ENCODE assay signal across 16 cellular contexts in genomic region chr19:10615429-10616023, GRCh38. TPM values are rescaled to one million over a fixed set of nuclear protein-coding genes. Genes with fewer than 3 reads are reported as not detected.
DNase-seq lines count a peak whose midpoint lies in the region; ATAC-seq, FAIRE-seq and TF ChIP-seq lines count a peak whose summit lies in the region.
"Had no signal": no experiment of that assay in that cellular context is flagged by ENCODE, and none has a peak within 500 bp of the region (broad histone marks: within the 10 kb centered on the region; RNA-seq: fewer than 3 reads in every experiment).

No MANE protein-coding gene starts in this region.

- TF ChIP-seq CTCF in HepG2 (CRISPR knock-in tag; IDR thresholded peaks at IDR 0.05), result no peak

- no peaks in the 10 kb centered on the region for H3K4me1 ChIP-seq in HepG2 (ENCODE audit: insufficient read depth, low read length)
- peaks cover 15% of the 10 kb centered on the region for H3K4me1 ChIP-seq in mesenchymal stem cell (ENCODE audit: control insufficient read depth, insufficient read depth, low read depth, low read length)
- H3K4me1 ChIP-seq: A549 had no signal

- in situ Hi-C loops in HepG2 (cut with HindIII; ENCODE audit: extremely low pct_ligation_motif_present, low pct_unique_long_range_greater_than_20kb), result no loop called here

- no peaks in the 10 kb centered on the region for H3K9me3 ChIP-seq in T-helper 17 cell (ENCODE audit: control insufficient read depth, low read length, poor library complexity, severe bottlenecking)
- no peaks in the 10 kb centered on the region for H3K9me3 ChIP-seq in HepG2 (ENCODE audit: low read length)
- no peaks in the 10 kb centered on the region for H3K9me3 ChIP-seq in mesenchymal stem cell (ENCODE audit: control insufficient read depth, low read length)
- H3K9me3 ChIP-seq: A549, Caco-2, esophagus muscularis mucosa, heart right ventricle, mucosa of descending colon had no signal

- DNase-seq in activated CD4-positive, alpha-beta T cell treated with anti-CD3 and anti-CD28 coated beads, Interleukin-2, amount 10 ng/mL, durations not matched to agents 7 days and 5 days, result no peak
- DNase-seq in activated CD4-positive, alpha-beta T cell treated with anti-CD3 and anti-CD28 coated beads, Interleukin-2, amount 50 U/mL, for 48 hours, result no peak
- DNase-seq in T-helper 17 cell (no peak), HepG2 (ENCODE audit: low spot score) (no peak), SHP77 treated with DMSO at 0.1 percent for 48 hours (lab: John Stamatoyannopoulos, UW) (no peak), LoVo (ENCODE audit: low spot score) (no peak), mesenchymal stem cell (no peak)
- DNase-seq in stimulated activated naive B cell treated with anti-CD40 and anti-IgM and Interleukin-4, amounts not matched to agents 10 μg/mL and 1 μg/mL and 100 μg/mL, for 72 hours, result no peak
- DNase-seq: activated CD8-positive, alpha-beta memory T cell treated with anti-CD3 and anti-CD28 coated beads, Interleukin-2, amount 50 U/mL, for 48 hours; Caco-2; heart right ventricle; mucosa of descending colon had no signal

- H2BK12ac ChIP-seq in mesenchymal stem cell (ENCODE audit: low read length in 2 of 2), result no peak overlapping the region

- no peak overlapping the region for H3K4ac ChIP-seq in mesenchymal stem cell (ENCODE audit: low read depth in 1 of 2, low read length in 2 of 2)

- H3K27ac ChIP-seq in HepG2 (ENCODE audit: extremely low read length, insufficient read depth, low read length) (no peak overlapping the region), mesenchymal stem cell (ENCODE audit: low read length, poor library complexity, severe bottlenecking) (no peak overlapping the region)
- H3K27ac ChIP-seq: A549, esophagus muscularis mucosa had no signal

- intact Hi-C loops in HepG2 (cut with micrococcal nuclease; ENCODE audit: unreplicated experiment), result no loop called here

- H2BK15ac ChIP-seq in mesenchymal stem cell (ENCODE audit: low read depth, poor library complexity, severe bottlenecking), result no peak overlapping the region

- WGBS in HepG2 (ENCODE audit: low lambda C conversion rate), result 72% methylated on average over 14 of the region's 14 CpGs
- 96% methylated on average over 14 of the region's 14 CpGs for WGBS in mesenchymal stem cell

- peaks cover 24% of the 10 kb centered on the region for H3K79me1 ChIP-seq in mesenchymal stem cell (replicated peaks; ENCODE audit: low read length, poor library complexity, severe bottlenecking)

- no peak overlapping the region for H3K18ac ChIP-seq in mesenchymal stem cell (ENCODE audit: low read depth in 1 of 2, low read length in 2 of 2)

- H2AFZ ChIP-seq in HepG2 (ENCODE audit: low read length), result no peak overlapping the region
- no peak overlapping the region for H2AFZ ChIP-seq in mesenchymal stem cell (ENCODE audit: low read depth, low read length)

- H2AK5ac ChIP-seq in mesenchymal stem cell (ENCODE audit: low read length, severe bottlenecking), result no peak overlapping the region

- no peak overlapping the region for H2BK5ac ChIP-seq in mesenchymal stem cell (ENCODE audit: low read depth, low read length, poor library complexity, severe bottlenecking)

- no peak overlapping the region for H2BK120ac ChIP-seq in mesenchymal stem cell (ENCODE audit: low read depth, low read length)

- TF ChIP-seq EP300 in HepG2 (IDR thresholded peaks at IDR 0.05; ENCODE audit: low read depth in 2 of 2, low read length in 2 of 2) (no peak), HepG2 (CRISPR knock-in tag; IDR thresholded peaks at IDR 0.05; ENCODE audit: borderline replicate concordance) (no peak)

- peaks cover 27% of the 10 kb centered on the region for H3K4me1 Mint-ChIP-seq in activated CD4-positive, alpha-beta T cell treated with anti-CD3 and anti-CD28 coated beads, Interleukin-2, amount 10 ng/mL, durations not matched to agents 7 days and 5 days
- H3K4me1 Mint-ChIP-seq in T-helper 17 cell, result peaks cover 20% of the 10 kb centered on the region
- peaks cover 15 to 68% of the 10 kb centered on the region in 2 donors for H3K4me1 Mint-ChIP-seq in stimulated activated naive B cell treated with anti-CD40 and anti-IgM and Interleukin-4, amounts not matched to agents 10 μg/mL and 1 μg/mL and 100 μg/mL, for 72 hours

- H3K4me2 ChIP-seq in HepG2 (ENCODE audit: low read depth, low read length) (no peak overlapping the region), mesenchymal stem cell (ENCODE audit: low read length, poor library complexity, severe bottlenecking) (no peak overlapping the region)
- H3K4me2 ChIP-seq: A549 had no signal

- POLR2A ChIA-PET in activated CD4-positive, alpha-beta T cell treated with anti-CD3 and anti-CD28 coated beads, Interleukin-2, amount 10 ng/mL, durations not matched to agents 7 days and 5 days (lab: Charles Lee), result no interaction called here
- POLR2A ChIA-PET in HepG2 (lab: Yijun Ruan, JAX), result no interaction called here

- H3K27me3 ChIP-seq in HepG2 (ENCODE audit: control insufficient read depth in 1 of 2, insufficient read depth in 2 of 2, low read length in 2 of 2) (no peaks in the 10 kb centered on the region; a peak in 1 of 5 replicates), mesenchymal stem cell (ENCODE audit: control insufficient read depth in 1 of 2, insufficient read depth in 1 of 2, low read length in 2 of 2) (no peaks in the 10 kb centered on the region)
- H3K27me3 ChIP-seq: esophagus muscularis mucosa, heart right ventricle had no signal

- H3K4me3 ChIP-seq in HepG2 (replicated peaks in 1 of 3; ENCODE audit: insufficient read depth in 1 of 3, low read depth in 2 of 3, low read length in 3 of 3) (no peak overlapping the region), mesenchymal stem cell (ENCODE audit: insufficient read depth in 1 of 2, low read depth in 1 of 2, low read length in 2 of 2) (no peak overlapping the region)
- H3K4me3 ChIP-seq: A549, coronary artery, esophagus muscularis mucosa, heart right ventricle, mucosa of descending colon had no signal

- TF ChIP-seq POLR2A in HepG2 (IDR thresholded peaks at IDR 0.05; ENCODE audit: insufficient read depth in 1 of 2, low read depth in 2 of 2, low read length in 2 of 2), result no peak

- no peaks in the 10 kb centered on the region for H4K20me1 ChIP-seq in HepG2 (ENCODE audit: insufficient read depth, low read length)

- no peaks in the 10 kb centered on the region for H3K9me3 Mint-ChIP-seq in activated CD4-positive, alpha-beta T cell treated with anti-CD3 and anti-CD28 coated beads, Interleukin-2, amount 10 ng/mL, durations not matched to agents 7 days and 5 days
- H3K9me3 Mint-ChIP-seq in stimulated activated naive B cell treated with anti-CD40 and anti-IgM and Interleukin-4, amounts not matched to agents 10 μg/mL and 1 μg/mL and 100 μg/mL, for 72 hours, result peaks cover 0 to 2% of the 10 kb centered on the region in 2 donors

- no peak overlapping the region for H3K9ac ChIP-seq in HepG2 (ENCODE audit: insufficient read depth, low read depth, low read length)
- H3K9ac ChIP-seq in mesenchymal stem cell (ENCODE audit: low read length), result no peak overlapping the region

- peak overlapping the region; percentile 82 for H3K27ac Mint-ChIP-seq in activated CD4-positive, alpha-beta T cell treated with anti-CD3 and anti-CD28 coated beads, Interleukin-2, amount 10 ng/mL, durations not matched to agents 7 days and 5 days
- H3K27ac Mint-ChIP-seq in T-helper 17 cell, result peak overlapping the region; percentile 81
- peak overlapping the region; percentile 88 for H3K27ac Mint-ChIP-seq in stimulated activated naive B cell treated with anti-CD40 and anti-IgM and Interleukin-4, amounts not matched to agents 10 μg/mL and 1 μg/mL and 100 μg/mL, for 72 hours

- no peak overlapping the region for H4K91ac ChIP-seq in mesenchymal stem cell (ENCODE audit: low read length)

- FAIRE-seq in HepG2 (lab: Jason Lieb, UNC), result no peak
- FAIRE-seq: A549 had no signal

- no peaks in the 10 kb centered on the region for H3K79me2 ChIP-seq in HepG2 (ENCODE audit: insufficient read depth, low read length)

- H3K27me3 Mint-ChIP-seq in activated CD4-positive, alpha-beta T cell treated with anti-CD3 and anti-CD28 coated beads, Interleukin-2, amount 10 ng/mL, durations not matched to agents 7 days and 5 days, result no peaks in the 10 kb centered on the region
- H3K27me3 Mint-ChIP-seq in T-helper 17 cell, result no peaks in the 10 kb centered on the region
- no peaks in the 10 kb centered on the region for H3K27me3 Mint-ChIP-seq in stimulated activated naive B cell treated with anti-CD40 and anti-IgM and Interleukin-4, amounts not matched to agents 10 μg/mL and 1 μg/mL and 100 μg/mL, for 72 hours

- H3K14ac ChIP-seq in mesenchymal stem cell (ENCODE audit: low read length in 2 of 2), result no peak overlapping the region

- ATAC-seq in T-helper 17 cell (no peak), HepG2 (no peak)
- ATAC-seq in stimulated activated naive B cell treated with anti-CD40 and anti-IgM and Interleukin-4, amounts not matched to agents 10 μg/mL and 1 μg/mL and 100 μg/mL, for 72 hours (replicated peaks), result no peak
- ATAC-seq: A549, mucosa of descending colon had no signal

- no peak overlapping the region for H4K8ac ChIP-seq in mesenchymal stem cell (ENCODE audit: low read length)

- CTCF ChIA-PET in activated CD4-positive, alpha-beta T cell treated with anti-CD3 and anti-CD28 coated beads, Interleukin-2, amount 10 ng/mL, durations not matched to agents 7 days and 5 days (lab: Charles Lee), result no interaction called here
- CTCF ChIA-PET in HepG2 (lab: Yijun Ruan, JAX; ENCODE audit: low intra/inter-chr PET ratio, low total read pairs), result no interaction called here

- BruUV-seq in HepG2 (replicated peaks; lab: Mats Ljungman, UMichigan), result no TSS peak

- H3K36me3 ChIP-seq in HepG2 (replicated peaks in 1 of 2; ENCODE audit: control insufficient read depth in 1 of 2, insufficient read depth in 2 of 2, low read length in 2 of 2) (no peaks in the 10 kb centered on the region), mesenchymal stem cell (ENCODE audit: control insufficient read depth in 1 of 2, insufficient read depth in 2 of 2, low read depth in 1 of 2, low read length in 2 of 2) (peaks cover 0 to 12% of the 10 kb centered on the region in 2 experiments)

- peaks cover 15% of the 10 kb centered on the region for H3K36me3 Mint-ChIP-seq in activated CD4-positive, alpha-beta T cell treated with anti-CD3 and anti-CD28 coated beads, Interleukin-2, amount 10 ng/mL, durations not matched to agents 7 days and 5 days (ENCODE audit: low read depth)
- H3K36me3 Mint-ChIP-seq in T-helper 17 cell (ENCODE audit: low read depth), result no peaks in the 10 kb centered on the region
- H3K36me3 Mint-ChIP-seq in stimulated activated naive B cell treated with anti-CD40 and anti-IgM and Interleukin-4, amounts not matched to agents 10 μg/mL and 1 μg/mL and 100 μg/mL, for 72 hours, result peaks cover 30 to 31% of the 10 kb centered on the region in 2 donors

- H3K23ac ChIP-seq in mesenchymal stem cell (ENCODE audit: low read length in 2 of 2), result no peak overlapping the region

- no peak for TF ChIP-seq RAD21 in HepG2 (CRISPR knock-in tag; IDR thresholded peaks at IDR 0.05)

- no peak overlapping the region for H3K4me3 Mint-ChIP-seq in activated CD4-positive, alpha-beta T cell treated with anti-CD3 and anti-CD28 coated beads, Interleukin-2, amount 10 ng/mL, durations not matched to agents 7 days and 5 days
- H3K4me3 Mint-ChIP-seq in T-helper 17 cell, result peak overlapping the region; percentile 81
- H3K4me3 Mint-ChIP-seq in stimulated activated naive B cell treated with anti-CD40 and anti-IgM and Interleukin-4, amounts not matched to agents 10 μg/mL and 1 μg/mL and 100 μg/mL, for 72 hours, result peak overlapping the region; percentile 11 to 45

RNA-seq across cellular contexts. Expression of gene SLC44A2, which starts 9.8 kb away (rescaled TPM):
- 100 to 1,000 TPM; 162 to 189 TPM for total RNA-seq in activated CD4-positive, alpha-beta T cell treated with anti-CD3 and anti-CD28 coated beads, Interleukin-2, amount 10 ng/mL, durations not matched to agents 7 days and 5 days
- total RNA-seq in T-helper 17 cell, result 100 to 1,000 TPM; 186 to 200 TPM
- total RNA-seq in HepG2 (2016; rRNA removed; fragmentation: Illumina TruSeq; extraction: Trizol), result 2.3 and 2.4 TPM in 2 replicates
- 1.2 and 2.2 TPM in 2 replicates for total RNA-seq in HepG2 (2016; cell fraction: cytosol; rRNA removed; fragmentation: Illumina TruSeq; extraction: Trizol; ENCODE audit: low read depth)
- 1.5 and 2.5 TPM in 2 replicates for total RNA-seq in HepG2 (2016; cell fraction: insoluble cytoplasmic fraction; rRNA removed; fragmentation: Illumina TruSeq; extraction: Trizol)
- total RNA-seq in HepG2 (2016; cell fraction: membrane; rRNA removed; fragmentation: Illumina TruSeq; extraction: Trizol), result 3.0 and 3.4 TPM in 2 replicates
- 3.2 and 3.4 TPM in 2 replicates for total RNA-seq in HepG2 (2016; cell fraction: nucleus; rRNA removed; fragmentation: Illumina TruSeq; extraction: Trizol)
- polyA plus RNA-seq in HepG2 (2011; rRNA removed), result 5.6 and 7.2 TPM in 2 replicates
- 5.4 and 5.7 TPM in 2 replicates for polyA plus RNA-seq in HepG2 (2011; cell fraction: cytosol; rRNA removed)
- polyA plus RNA-seq in HepG2 (2011; cell fraction: nucleus; rRNA removed), result 11.3 and 11.8 TPM in 2 replicates
- polyA plus RNA-seq in HepG2 (2012), result 5.9 and 8.2 TPM in 2 replicates
- 2.5 and 2.6 TPM in 2 replicates for polyA plus RNA-seq in HepG2 (2016; cell fraction: cytosol; fragmentation: Illumina TruSeq; extraction: Trizol; ENCODE audit: low read depth)
- 1.9 and 2.2 TPM in 2 replicates for polyA plus RNA-seq in HepG2 (2016; cell fraction: insoluble cytoplasmic fraction; fragmentation: Illumina TruSeq; extraction: Trizol; ENCODE audit: low read depth)
- 4.7 and 5.1 TPM in 2 replicates for polyA plus RNA-seq in HepG2 (2016; cell fraction: membrane; fragmentation: Illumina TruSeq; extraction: Trizol; ENCODE audit: low read depth)
- polyA plus RNA-seq in HepG2 (2016; cell fraction: nucleus; fragmentation: Illumina TruSeq; extraction: Trizol; ENCODE audit: insufficient read depth, low read depth), result 8.1 and 8.5 TPM in 2 replicates
- polyA minus RNA-seq in HepG2 (2011; rRNA and poly(A)+ RNA removed; ENCODE audit: low replicate concordance), result 13.9 and 134 TPM in 2 replicates
- polyA minus RNA-seq in HepG2 (2011; cell fraction: cytosol; rRNA and poly(A)+ RNA removed), result 5.3 and 8.4 TPM in 2 replicates
- 5.4 and 9.6 TPM in 2 replicates for polyA minus RNA-seq in HepG2 (2011; cell fraction: nucleus; rRNA and poly(A)+ RNA removed)
- 140 TPM for polyA plus RNA-seq in mesenchymal stem cell (2013, experiment 1 of 2)
- polyA plus RNA-seq in mesenchymal stem cell (2013, experiment 2 of 2), result 144 TPM

RNA-seq across cellular contexts. Expression of gene AP1M2, which starts 28.4 kb away (rescaled TPM):
- not detected for total RNA-seq in activated CD4-positive, alpha-beta T cell treated with anti-CD3 and anti-CD28 coated beads, Interleukin-2, amount 10 ng/mL, durations not matched to agents 7 days and 5 days
- total RNA-seq in T-helper 17 cell (1 to 10 TPM in 1 of 2 donors, not detected in 1; 2.0 TPM), HepG2 (2016; rRNA removed; fragmentation: Illumina TruSeq; extraction: Trizol) (76.8 and 82.9 TPM in 2 replicates)
- total RNA-seq in HepG2 (2016; cell fraction: cytosol; rRNA removed; fragmentation: Illumina TruSeq; extraction: Trizol; ENCODE audit: low read depth), result 118 and 125 TPM in 2 replicates
- total RNA-seq in HepG2 (2016; cell fraction: insoluble cytoplasmic fraction; rRNA removed; fragmentation: Illumina TruSeq; extraction: Trizol), result 76.9 and 81.0 TPM in 2 replicates
- 155 and 171 TPM in 2 replicates for total RNA-seq in HepG2 (2016; cell fraction: membrane; rRNA removed; fragmentation: Illumina TruSeq; extraction: Trizol)
- 20.9 and 33.5 TPM in 2 replicates for total RNA-seq in HepG2 (2016; cell fraction: nucleus; rRNA removed; fragmentation: Illumina TruSeq; extraction: Trizol)
- 6.3 and 11.0 TPM in 2 replicates for polyA plus RNA-seq in HepG2 (2011; rRNA removed)
- 9.9 and 10.4 TPM in 2 replicates for polyA plus RNA-seq in HepG2 (2011; cell fraction: cytosol; rRNA removed)
- polyA plus RNA-seq in HepG2 (2011; cell fraction: nucleus; rRNA removed), result 5.0 and 7.5 TPM in 2 replicates
- 15.7 and 24.8 TPM in 2 replicates for polyA plus RNA-seq in HepG2 (2012)
- 112 and 122 TPM in 2 replicates for polyA plus RNA-seq in HepG2 (2016; cell fraction: cytosol; fragmentation: Illumina TruSeq; extraction: Trizol; ENCODE audit: low read depth)
- polyA plus RNA-seq in HepG2 (2016; cell fraction: insoluble cytoplasmic fraction; fragmentation: Illumina TruSeq; extraction: Trizol; ENCODE audit: low read depth), result 68.0 and 75.6 TPM in 2 replicates
- 140 and 148 TPM in 2 replicates for polyA plus RNA-seq in HepG2 (2016; cell fraction: membrane; fragmentation: Illumina TruSeq; extraction: Trizol; ENCODE audit: low read depth)
- polyA plus RNA-seq in HepG2 (2016; cell fraction: nucleus; fragmentation: Illumina TruSeq; extraction: Trizol; ENCODE audit: insufficient read depth, low read depth), result 52.2 and 56.2 TPM in 2 replicates
- polyA minus RNA-seq in HepG2 (2011; rRNA and poly(A)+ RNA removed; ENCODE audit: low replicate concordance), result 5.0 and 16.3 TPM in 2 replicates
- 3.0 and 5.1 TPM in 2 replicates for polyA minus RNA-seq in HepG2 (2011; cell fraction: cytosol; rRNA and poly(A)+ RNA removed)
- polyA minus RNA-seq in HepG2 (2011; cell fraction: nucleus; rRNA and poly(A)+ RNA removed), result 1.2 and 3.2 TPM in 2 replicates
- polyA plus RNA-seq in mesenchymal stem cell (2013, experiment 1 of 2), result 1.3 TPM
- 2.3 TPM for polyA plus RNA-seq in mesenchymal stem cell (2013, experiment 2 of 2)
- total RNA-seq: esophagus muscularis mucosa, heart right ventricle, posterior vena cava had no signal
- polyA plus RNA-seq: heart right ventricle had no signal

RNA-seq across cellular contexts. Expression of gene ILF3, which starts 38.6 kb away (rescaled TPM):
- 100 to 1,000 TPM; 385 to 389 TPM for total RNA-seq in activated CD4-positive, alpha-beta T cell treated with anti-CD3 and anti-CD28 coated beads, Interleukin-2, amount 10 ng/mL, durations not matched to agents 7 days and 5 days
- total RNA-seq in T-helper 17 cell (100 to 1,000 TPM; 428 to 456 TPM), HepG2 (2016; rRNA removed; fragmentation: Illumina TruSeq; extraction: Trizol) (120 and 127 TPM in 2 replicates)
- 19.6 and 21.2 TPM in 2 replicates for total RNA-seq in HepG2 (2016; cell fraction: cytosol; rRNA removed; fragmentation: Illumina TruSeq; extraction: Trizol; ENCODE audit: low read depth)
- total RNA-seq in HepG2 (2016; cell fraction: insoluble cytoplasmic fraction; rRNA removed; fragmentation: Illumina TruSeq; extraction: Trizol), result 113 and 122 TPM in 2 replicates
- 63.1 and 64.0 TPM in 2 replicates for total RNA-seq in HepG2 (2016; cell fraction: membrane; rRNA removed; fragmentation: Illumina TruSeq; extraction: Trizol)
- total RNA-seq in HepG2 (2016; cell fraction: nucleus; rRNA removed; fragmentation: Illumina TruSeq; extraction: Trizol), result 133 and 160 TPM in 2 replicates
- 173 and 195 TPM in 2 replicates for polyA plus RNA-seq in HepG2 (2011; rRNA removed)
- polyA plus RNA-seq in HepG2 (2011; cell fraction: cytosol; rRNA removed), result 59.6 and 75.2 TPM in 2 replicates
- 588 and 668 TPM in 2 replicates for polyA plus RNA-seq in HepG2 (2011; cell fraction: nucleus; rRNA removed)
- polyA plus RNA-seq in HepG2 (2012), result 153 and 159 TPM in 2 replicates
- 18.4 and 19.6 TPM in 2 replicates for polyA plus RNA-seq in HepG2 (2016; cell fraction: cytosol; fragmentation: Illumina TruSeq; extraction: Trizol; ENCODE audit: low read depth)
- 178 and 216 TPM in 2 replicates for polyA plus RNA-seq in HepG2 (2016; cell fraction: insoluble cytoplasmic fraction; fragmentation: Illumina TruSeq; extraction: Trizol; ENCODE audit: low read depth)
- polyA plus RNA-seq in HepG2 (2016; cell fraction: membrane; fragmentation: Illumina TruSeq; extraction: Trizol; ENCODE audit: low read depth), result 54.0 and 61.1 TPM in 2 replicates
- 615 and 640 TPM in 2 replicates for polyA plus RNA-seq in HepG2 (2016; cell fraction: nucleus; fragmentation: Illumina TruSeq; extraction: Trizol; ENCODE audit: insufficient read depth, low read depth)
- 139 and 144 TPM in 2 replicates for polyA minus RNA-seq in HepG2 (2011; rRNA and poly(A)+ RNA removed; ENCODE audit: low replicate concordance)
- polyA minus RNA-seq in HepG2 (2011; cell fraction: cytosol; rRNA and poly(A)+ RNA removed), result 65.3 and 73.2 TPM in 2 replicates
- 154 and 157 TPM in 2 replicates for polyA minus RNA-seq in HepG2 (2011; cell fraction: nucleus; rRNA and poly(A)+ RNA removed)
- polyA plus RNA-seq in mesenchymal stem cell (2013, experiment 1 of 2), result 127 TPM
- 122 TPM for polyA plus RNA-seq in mesenchymal stem cell (2013, experiment 2 of 2)

RNA-seq across cellular contexts. Expression of gene CDKN2D, which starts 46.7 kb away (rescaled TPM):
- total RNA-seq in activated CD4-positive, alpha-beta T cell treated with anti-CD3 and anti-CD28 coated beads, Interleukin-2, amount 10 ng/mL, durations not matched to agents 7 days and 5 days, result 10 to 100 TPM; 78.6 to 88.9 TPM
- 10 to 100 TPM; 71.0 to 83.3 TPM for total RNA-seq in T-helper 17 cell
- total RNA-seq in HepG2 (2016; rRNA removed; fragmentation: Illumina TruSeq; extraction: Trizol), result 4.8 and 5.4 TPM in 2 replicates
- 4.1 and 5.0 TPM in 2 replicates for total RNA-seq in HepG2 (2016; cell fraction: cytosol; rRNA removed; fragmentation: Illumina TruSeq; extraction: Trizol; ENCODE audit: low read depth)
- 4.8 and 5.1 TPM in 2 replicates for total RNA-seq in HepG2 (2016; cell fraction: insoluble cytoplasmic fraction; rRNA removed; fragmentation: Illumina TruSeq; extraction: Trizol)
- total RNA-seq in HepG2 (2016; cell fraction: membrane; rRNA removed; fragmentation: Illumina TruSeq; extraction: Trizol), result 7.2 and 8.5 TPM in 2 replicates
- total RNA-seq in HepG2 (2016; cell fraction: nucleus; rRNA removed; fragmentation: Illumina TruSeq; extraction: Trizol), result 2.6 and 3.2 TPM in 2 replicates
- 8.0 and 8.6 TPM in 2 replicates for polyA plus RNA-seq in HepG2 (2011; rRNA removed)
- polyA plus RNA-seq in HepG2 (2011; cell fraction: cytosol; rRNA removed), result 9.2 and 13.0 TPM in 2 replicates
- 7.4 and 7.6 TPM in 2 replicates for polyA plus RNA-seq in HepG2 (2011; cell fraction: nucleus; rRNA removed)
- 2.5 and 6.6 TPM in 2 replicates for polyA plus RNA-seq in HepG2 (2012)
- polyA plus RNA-seq in HepG2 (2016; cell fraction: cytosol; fragmentation: Illumina TruSeq; extraction: Trizol; ENCODE audit: low read depth), result 6.2 and 7.7 TPM in 2 replicates
- 6.3 and 8.0 TPM in 2 replicates for polyA plus RNA-seq in HepG2 (2016; cell fraction: insoluble cytoplasmic fraction; fragmentation: Illumina TruSeq; extraction: Trizol; ENCODE audit: low read depth)
- polyA plus RNA-seq in HepG2 (2016; cell fraction: membrane; fragmentation: Illumina TruSeq; extraction: Trizol; ENCODE audit: low read depth), result 8.2 and 8.7 TPM in 2 replicates
- 11.5 and 12.4 TPM in 2 replicates for polyA plus RNA-seq in HepG2 (2016; cell fraction: nucleus; fragmentation: Illumina TruSeq; extraction: Trizol; ENCODE audit: insufficient read depth, low read depth)
- polyA minus RNA-seq in HepG2 (2011; rRNA and poly(A)+ RNA removed; ENCODE audit: low replicate concordance), result 7.8 and 7.9 TPM in 2 replicates
- polyA minus RNA-seq in HepG2 (2011; cell fraction: cytosol; rRNA and poly(A)+ RNA removed), result 1.8 and 2.3 TPM in 2 replicates
- 0.39 and 0.87 TPM in 2 replicates for polyA minus RNA-seq in HepG2 (2011; cell fraction: nucleus; rRNA and poly(A)+ RNA removed)
- polyA plus RNA-seq in mesenchymal stem cell (2013, experiment 1 of 2), result 6.9 TPM
- 6.6 TPM for polyA plus RNA-seq in mesenchymal stem cell (2013, experiment 2 of 2)

RNA-seq across cellular contexts. Expression of gene KRI1, which starts 49.7 kb away (rescaled TPM):
- total RNA-seq in activated CD4-positive, alpha-beta T cell treated with anti-CD3 and anti-CD28 coated beads, Interleukin-2, amount 10 ng/mL, durations not matched to agents 7 days and 5 days, result 10 to 100 TPM; 68.1 to 78.4 TPM
- total RNA-seq in T-helper 17 cell (10 to 100 TPM; 33.9 to 43.7 TPM), HepG2 (2016; rRNA removed; fragmentation: Illumina TruSeq; extraction: Trizol) (10.2 and 11.7 TPM in 2 replicates)
- total RNA-seq in HepG2 (2016; cell fraction: cytosol; rRNA removed; fragmentation: Illumina TruSeq; extraction: Trizol; ENCODE audit: low read depth), result 2.3 and 3.1 TPM in 2 replicates
- total RNA-seq in HepG2 (2016; cell fraction: insoluble cytoplasmic fraction; rRNA removed; fragmentation: Illumina TruSeq; extraction: Trizol), result 8.4 and 12.8 TPM in 2 replicates
- 3.2 and 3.9 TPM in 2 replicates for total RNA-seq in HepG2 (2016; cell fraction: membrane; rRNA removed; fragmentation: Illumina TruSeq; extraction: Trizol)
- total RNA-seq in HepG2 (2016; cell fraction: nucleus; rRNA removed; fragmentation: Illumina TruSeq; extraction: Trizol), result 9.0 and 10.0 TPM in 2 replicates
- polyA plus RNA-seq in HepG2 (2011; rRNA removed), result 9.1 and 12.7 TPM in 2 replicates
- 4.8 and 4.9 TPM in 2 replicates for polyA plus RNA-seq in HepG2 (2011; cell fraction: cytosol; rRNA removed)
- polyA plus RNA-seq in HepG2 (2011; cell fraction: nucleus; rRNA removed), result 29.3 and 32.2 TPM in 2 replicates
- polyA plus RNA-seq in HepG2 (2012), result 12.5 and 15.9 TPM in 2 replicates
- 1.9 and 2.1 TPM in 2 replicates for polyA plus RNA-seq in HepG2 (2016; cell fraction: cytosol; fragmentation: Illumina TruSeq; extraction: Trizol; ENCODE audit: low read depth)
- polyA plus RNA-seq in HepG2 (2016; cell fraction: insoluble cytoplasmic fraction; fragmentation: Illumina TruSeq; extraction: Trizol; ENCODE audit: low read depth), result 11.0 and 12.8 TPM in 2 replicates
- 3.0 and 4.1 TPM in 2 replicates for polyA plus RNA-seq in HepG2 (2016; cell fraction: membrane; fragmentation: Illumina TruSeq; extraction: Trizol; ENCODE audit: low read depth)
- polyA plus RNA-seq in HepG2 (2016; cell fraction: nucleus; fragmentation: Illumina TruSeq; extraction: Trizol; ENCODE audit: insufficient read depth, low read depth), result 59.6 and 63.0 TPM in 2 replicates
- polyA minus RNA-seq in HepG2 (2011; rRNA and poly(A)+ RNA removed; ENCODE audit: low replicate concordance), result 12.6 and 33.9 TPM in 2 replicates
- 5.1 and 8.9 TPM in 2 replicates for polyA minus RNA-seq in HepG2 (2011; cell fraction: cytosol; rRNA and poly(A)+ RNA removed)
- polyA minus RNA-seq in HepG2 (2011; cell fraction: nucleus; rRNA and poly(A)+ RNA removed), result 8.8 and 9.8 TPM in 2 replicates
- polyA plus RNA-seq in mesenchymal stem cell (2013, experiment 1 of 2), result 12.8 TPM
- 12.4 TPM for polyA plus RNA-seq in mesenchymal stem cell (2013, experiment 2 of 2)

Comparison
In these comparisons a context has a peak if more than half of its experiments do, and no peak if none do; other contexts are left out.
1. RNA of gene SLC44A2, which starts 9.8 kb away (total RNA-seq): 186 to 200 TPM in T-helper 17 cell and 162 to 189 TPM in activated CD4-positive, alpha-beta T cell treated with anti-CD3 and anti-CD28 coated beads, Interleukin-2, amount 10 ng/mL, durations not matched to agents 7 days and 5 days; 1.2 to 3.4 TPM in HepG2; every median in the first group is over 10 times any median in the second.
2. RNA of gene AP1M2, which starts 28.4 kb away (total RNA-seq): 20.9 to 171 TPM in HepG2; 2.0 TPM in T-helper 17 cell and not detected in activated CD4-positive, alpha-beta T cell treated with anti-CD3 and anti-CD28 coated beads, Interleukin-2, amount 10 ng/mL, durations not matched to agents 7 days and 5 days; every median in the first group is over 4 times any median in the second.
3. Peak in every context shown above with its lines, with median percentiles within 50 percentile points of each other: H3K27ac Mint-ChIP-seq.